In genomic region chr22:24723111-24723510, GRCh38 we compare ENCODE assay signal across 18 cellular contexts. TPM values are rescaled to one million over a fixed set of nuclear protein-coding genes. Genes with fewer than 3 reads are reported as not detected.
DNase-seq lines count a peak whose midpoint lies in the region; ATAC-seq and TF ChIP-seq lines count a peak whose summit lies in the region.
"Had no signal": no experiment of that assay in that cellular context is flagged by ENCODE, and none has a peak within 500 bp of the region (broad histone marks: within the 10 kb centered on the region; RNA-seq: fewer than 3 reads in every experiment).

No MANE protein-coding gene starts in this region.

- DNase-seq in H4 (ENCODE audit: low spot score) (peak; percentile 29), fibroblast of gingiva (ENCODE audit: low read depth) (peak; percentile 59), fibroblast of villous mesenchyme (ENCODE audit: low read depth) (peak; percentile 52), cerebellar nuclear complex (lab: John Stamatoyannopoulos, UW) (no peak)
- DNase-seq: CD4-positive, alpha-beta T cell; CD8-positive, alpha-beta memory T cell; DMS 273 treated with DMSO at 0.1 percent for 48 hours; DMS79; EL; GDM1; HFFc6 had no signal

- ATAC-seq in HG02870 (IDR thresholded peaks at IDR 0.05; ENCODE audit: unreplicated experiment) (no peak), GM19455 (IDR thresholded peaks at IDR 0.05; ENCODE audit: unreplicated experiment) (no peak)
- ATAC-seq: GM12878, GM23338 had no signal

- TF ChIP-seq CTCF in fibroblast of villous mesenchyme (IDR thresholded peaks at IDR 0.05; ENCODE audit: insufficient read depth, low read depth, low read length): no peak

- no peak overlapping the region for H3K4me3 ChIP-seq in fibroblast of villous mesenchyme (ENCODE audit: low read depth, low read length)
- H3K4me3 ChIP-seq: BLaER1 treated with 17β-estradiol and CSF1 and Interleukin-3, amounts not matched to agents 10 nM and 100 nM; GM12878; GM23338; HAP-1 had no signal

RNA-seq across cellular contexts. Expression of gene PIWIL3, which starts 51.4 kb away (rescaled TPM):
- not detected in 2 replicates for total RNA-seq in H4 (2014; rRNA removed; shearing (Covaris generic))
- total RNA-seq in fibroblast of villous mesenchyme: not detected in 2 replicates
- total RNA-seq: B cell; CD4-positive, alpha-beta T cell; CD8-positive, alpha-beta memory T cell; HFFc6 had no signal

Comparison
In these comparisons a context has a peak if more than half of its experiments do, and no peak if none do; other contexts are left out.
1. DNase-seq: peak in H4 (single experiment), fibroblast of gingiva (single experiment) and fibroblast of villous mesenchyme (single experiment); none in cerebellar nuclear complex (0 of 2).